Comparison of ENCODE assay signal across 21 cellular contexts in genomic region chr18:50727721-50728470, GRCh38.
DNase-seq lines count a peak whose midpoint lies in the region; TF ChIP-seq lines count a peak whose summit lies in the region.
"Had no signal": no experiment of that assay in that cellular context is flagged by ENCODE, and none has a peak within 500 bp of the region (broad histone marks: within the 10 kb centered on the region; RNA-seq: fewer than 3 reads in every experiment).

No MANE protein-coding gene starts in this region.

- TF ChIP-seq CTCF in dorsolateral prefrontal cortex (IDR thresholded peaks at IDR 0.05 in 54 of 56, conservative IDR thresholded peaks at IDR 0.05 in 2 of 56; ENCODE audit: low read depth in 1 of 56, partially characterized antibody in 56 of 56) = no peak
- TF ChIP-seq CTCF in nephron (IDR thresholded peaks at IDR 0.05; ENCODE audit: unreplicated experiment in 3 of 3) = no peak
- no peak for TF ChIP-seq CTCF in sigmoid colon (IDR thresholded peaks at IDR 0.05)

- no peaks in the 10 kb centered on the region for H3K9me3 ChIP-seq in MG63
- H3K9me3 ChIP-seq in sigmoid colon = no peaks in the 10 kb centered on the region
- H3K9me3 ChIP-seq: ovary, suprapubic skin had no signal

- TF ChIP-seq POLR2A in sigmoid colon (IDR thresholded peaks at IDR 0.05) = no peak

- H3K27me3 Mint-ChIP-seq in nephron (ENCODE audit: low read depth) = peaks cover 9% of the 10 kb centered on the region
- H3K27me3 Mint-ChIP-seq: activated naive CD8-positive, alpha-beta T cell had no signal

- H3K27ac ChIP-seq in dorsolateral prefrontal cortex (peak overlapping the region in 53 of 59 donors; percentile 11 to 88 (median 72)), sigmoid colon (no peak overlapping the region)
- H3K27ac ChIP-seq: ovary, suprapubic skin had no signal

- no peak overlapping the region for H3K4me3 ChIP-seq in dorsolateral prefrontal cortex
- no peak overlapping the region for H3K4me3 ChIP-seq in MG63
- no peak overlapping the region for H3K4me3 ChIP-seq in sigmoid colon
- H3K4me3 ChIP-seq: ovary, suprapubic skin had no signal

- 91% methylated on average over 10 of the region's 10 CpGs for WGBS in sigmoid colon, 2 donors

- H3K4me1 Mint-ChIP-seq in nephron = peaks cover 41% of the 10 kb centered on the region
- H3K4me1 Mint-ChIP-seq: CD14-positive monocyte; stimulated activated effector memory CD8-positive, alpha-beta T cell treated with anti-CD3 and anti-CD28 coated beads, Interleukin-12 subunit alpha, Interleukin-12 subunit beta, amount 100 ng/mL, for 72 hours had no signal

- H3K36me3 Mint-ChIP-seq in nephron (ENCODE audit: low read depth) = peaks cover 4% of the 10 kb centered on the region
- H3K36me3 Mint-ChIP-seq: activated naive CD8-positive, alpha-beta T cell; CD14-positive monocyte; naive B cell; stimulated activated effector memory CD8-positive, alpha-beta T cell treated with anti-CD3 and anti-CD28 coated beads, Interleukin-12 subunit alpha, Interleukin-12 subunit beta, amount 100 ng/mL, for 72 hours had no signal

- H3K4me1 ChIP-seq in sigmoid colon = no peaks in the 10 kb centered on the region

- H3K27ac Mint-ChIP-seq in nephron = peak overlapping the region in 2 of 3 experiments; percentile 51
- H3K27ac Mint-ChIP-seq: activated naive CD8-positive, alpha-beta T cell; CD14-positive monocyte; stimulated activated effector memory CD8-positive, alpha-beta T cell treated with anti-CD3 and anti-CD28 coated beads, Interleukin-12 subunit alpha, Interleukin-12 subunit beta, amount 100 ng/mL, for 72 hours had no signal

- DNase-seq in COR-L47 (lab: John Stamatoyannopoulos, UW) (peak; percentile 40), NCI-H69 (lab: John Stamatoyannopoulos, UW) (peak; percentile 19), dorsolateral prefrontal cortex (peak in 7 of 10 donors; percentile 36 to 87 (median 62)), MG63 (no peak), SKM-1 (lab: John Stamatoyannopoulos, UW; ENCODE audit: unreplicated experiment) (no peak), sigmoid colon (no peak), midbrain (lab: John Stamatoyannopoulos, UW) (no peak)
- DNase-seq: IMR-90; mesenchymal stem cell; naive B cell; NCI-H1436 treated with DMSO at 0.1 percent for 48 hours; NCI-H748 treated with DMSO at 0.1 percent for 48 hours; OCI-M1; ovary; SHP77; stimulated activated CD4-positive, alpha-beta T cell treated with anti-CD3 and anti-CD28 coated beads, Interleukin-1b, Interleukin-23, amount 100 ng/mL, for 48 hours had no signal

- H3K27me3 ChIP-seq in dorsolateral prefrontal cortex = no peaks in the 10 kb centered on the region
- no peaks in the 10 kb centered on the region for H3K27me3 ChIP-seq in MG63
- H3K27me3 ChIP-seq in sigmoid colon = no peaks in the 10 kb centered on the region
- H3K27me3 ChIP-seq: ovary, suprapubic skin had no signal

- no peaks in the 10 kb centered on the region for H3K9me3 Mint-ChIP-seq in nephron
- H3K9me3 Mint-ChIP-seq: naive B cell; stimulated activated effector memory CD8-positive, alpha-beta T cell treated with anti-CD3 and anti-CD28 coated beads, Interleukin-12 subunit alpha, Interleukin-12 subunit beta, amount 100 ng/mL, for 72 hours had no signal

- intact Hi-C loops in dorsolateral prefrontal cortex (cut with DNase I) = loop anchor here in 1 of 2 donors (5.0 kb wide), 1 partner anchor 66 kb away; no protein-coding TSS in a partner anchor
- intact Hi-C loops in sigmoid colon (cut with DNase I) = no loop called here

- no peak overlapping the region for H3K4me3 Mint-ChIP-seq in nephron
- H3K4me3 Mint-ChIP-seq: activated naive CD8-positive, alpha-beta T cell; CD14-positive monocyte; naive B cell; stimulated activated effector memory CD8-positive, alpha-beta T cell treated with anti-CD3 and anti-CD28 coated beads, Interleukin-12 subunit alpha, Interleukin-12 subunit beta, amount 100 ng/mL, for 72 hours had no signal

- TF ChIP-seq EP300 in sigmoid colon (IDR thresholded peaks at IDR 0.05) = no peak

- no peaks in the 10 kb centered on the region for H3K36me3 ChIP-seq in MG63
- peaks cover 0 to 13% (median 0%) of the 10 kb centered on the region in 4 donors for H3K36me3 ChIP-seq in sigmoid colon
- H3K36me3 ChIP-seq: ovary, suprapubic skin had no signal

Comparison
In these comparisons a context has a peak if more than half of its experiments do, and no peak if none do; other contexts are left out.
1. DNase-seq: peak in COR-L47 (single experiment), NCI-H69 (single experiment) and dorsolateral prefrontal cortex (7 of 10); none in MG63 (single experiment), SKM-1 (single experiment), sigmoid colon (single experiment) and midbrain (single experiment).
2. H3K27ac ChIP-seq: peak in dorsolateral prefrontal cortex (53 of 59); none in sigmoid colon (0 of 4).